20 cellular contexts compared by ENCODE assay signal in genomic region chr1:159900755-159901335, GRCh38. TPM values are rescaled to one million over a fixed set of nuclear protein-coding genes. Genes with fewer than 3 reads are reported as not detected.
DNase-seq lines count a peak whose midpoint lies in the region; ATAC-seq and TF ChIP-seq lines count a peak whose summit lies in the region.
"Had no signal": no experiment of that assay in that cellular context is flagged by ENCODE, and none has a peak within 500 bp of the region (broad histone marks: within the 10 kb centered on the region; RNA-seq: fewer than 3 reads in every experiment).

No MANE protein-coding gene starts in this region.

- H3K27ac Mint-ChIP-seq in stimulated activated effector memory CD8-positive, alpha-beta T cell treated with anti-CD3 and anti-CD28 coated beads, Interleukin-12 subunit alpha, Interleukin-12 subunit beta, amount 100 ng/mL, for 72 hours, result no peak overlapping the region
- H3K27ac Mint-ChIP-seq: activated CD4-positive, alpha-beta memory T cell treated with anti-CD3 and anti-CD28 coated beads, Interleukin-2, amount 10 ng/mL, durations not matched to agents 7 days and 5 days had no signal

- H3K27ac ChIP-seq in HEK293 (ENCODE audit: extremely low read depth, low read depth, low read length) (no peak overlapping the region), ascending aorta (peak overlapping the region; percentile 51 to 66), left lung (peak overlapping the region; percentile 28 to 78), thoracic aorta (peak overlapping the region; percentile 63 to 71)
- H3K27ac ChIP-seq: adrenal gland, uterus had no signal

- POLR2A ChIA-PET in HEK293 (lab: Yijun Ruan, JAX), result no interaction called here

- H3K36me3 ChIP-seq in HEK293 (ENCODE audit: control insufficient read depth in 2 of 2, insufficient read depth in 1 of 2, low read length in 2 of 2) (no peaks in the 10 kb centered on the region), ascending aorta (no peaks in the 10 kb centered on the region), left lung (no peaks in the 10 kb centered on the region), thoracic aorta (no peaks in the 10 kb centered on the region), BE2C (no peaks in the 10 kb centered on the region)
- H3K36me3 ChIP-seq: adrenal gland, heart left ventricle, uterus had no signal

- H3K27me3 ChIP-seq in ascending aorta, result no peaks in the 10 kb centered on the region
- H3K27me3 ChIP-seq in left lung, result no peaks in the 10 kb centered on the region
- H3K27me3 ChIP-seq in thoracic aorta (replicated peaks; ENCODE audit: insufficient read depth), result no peaks in the 10 kb centered on the region
- H3K27me3 ChIP-seq in BE2C, result no peaks in the 10 kb centered on the region
- H3K27me3 ChIP-seq: adrenal gland, heart left ventricle, uterus had no signal

- no peak overlapping the region for H3K4me3 Mint-ChIP-seq in stimulated activated effector memory CD8-positive, alpha-beta T cell treated with anti-CD3 and anti-CD28 coated beads, Interleukin-12 subunit alpha, Interleukin-12 subunit beta, amount 100 ng/mL, for 72 hours
- H3K4me3 Mint-ChIP-seq: activated CD4-positive, alpha-beta memory T cell treated with anti-CD3 and anti-CD28 coated beads, Interleukin-2, amount 10 ng/mL, durations not matched to agents 7 days and 5 days; naive thymus-derived CD8-positive, alpha-beta T cell had no signal

- peaks cover 5% of the 10 kb centered on the region for H3K4me1 Mint-ChIP-seq in stimulated activated effector memory CD8-positive, alpha-beta T cell treated with anti-CD3 and anti-CD28 coated beads, Interleukin-12 subunit alpha, Interleukin-12 subunit beta, amount 100 ng/mL, for 72 hours

- DNase-seq in ascending aorta (ENCODE audit: low spot score in 2 of 2) (no peak), left lung (no peak), thoracic aorta (ENCODE audit: low spot score) (no peak), NCI-H2196 treated with DMSO at 0.1 percent for 48 hours (lab: John Stamatoyannopoulos, UW; ENCODE audit: unreplicated experiment) (no peak), BE2C (no peak)
- DNase-seq in activated naive CD4-positive, alpha-beta T cell treated with Interleukin-2 at 50 U/mL for 16 hours, result no peak
- no peak for DNase-seq in stimulated activated effector memory CD8-positive, alpha-beta T cell treated with anti-CD3 and anti-CD28 coated beads, Interleukin-12 subunit alpha, Interleukin-12 subunit beta, amount 100 ng/mL, for 72 hours (ENCODE audit: low spot score in 2 of 2)
- DNase-seq: AML-193; naive thymus-derived CD8-positive, alpha-beta T cell; NCI-H345; stimulated activated CD4-positive, alpha-beta T cell treated with anti-CD3 and anti-CD28 coated beads, Interleukin-2, amount 100 ng/mL, for 48 hours had no signal

- ATAC-seq in left lung (no peak), thoracic aorta (ENCODE audit: insufficient number of reproducible peaks, low FRiP score, low read depth) (no peak)
- no peak for ATAC-seq in stimulated activated effector memory CD8-positive, alpha-beta T cell treated with anti-CD3 and anti-CD28 coated beads, Interleukin-12 subunit alpha, Interleukin-12 subunit beta, amount 100 ng/mL, for 72 hours
- ATAC-seq: naive thymus-derived CD8-positive, alpha-beta T cell; SK-N-SH treated with all-trans-retinoic acid at 6 μM for 48 hours had no signal

- H3K9me3 Mint-ChIP-seq in stimulated activated effector memory CD8-positive, alpha-beta T cell treated with anti-CD3 and anti-CD28 coated beads, Interleukin-12 subunit alpha, Interleukin-12 subunit beta, amount 100 ng/mL, for 72 hours, result no peaks in the 10 kb centered on the region
- H3K9me3 Mint-ChIP-seq: activated CD4-positive, alpha-beta memory T cell treated with anti-CD3 and anti-CD28 coated beads, Interleukin-2, amount 10 ng/mL, durations not matched to agents 7 days and 5 days had no signal

- H3K9me3 ChIP-seq in HEK293 (ENCODE audit: control insufficient read depth, insufficient read depth, low read depth, low read length), result no peaks in the 10 kb centered on the region
- H3K9me3 ChIP-seq in ascending aorta, result no peaks in the 10 kb centered on the region
- H3K9me3 ChIP-seq in left lung, result no peaks in the 10 kb centered on the region
- H3K9me3 ChIP-seq in thoracic aorta, result no peaks in the 10 kb centered on the region
- H3K9me3 ChIP-seq in BE2C, result no peaks in the 10 kb centered on the region
- H3K9me3 ChIP-seq: adrenal gland, uterus had no signal

- intact Hi-C loops in ascending aorta (cut with DNase I) (loop anchor here (1.0 to 2.0 kb wide), 2 partner anchors 24 to 120 kb away; partner anchors contain the start of genes DUSP23 and TAGLN2), left lung (cut with DNase I) (no loop called here)

- CTCF ChIA-PET in HEK293 (lab: Yijun Ruan, JAX), result interaction anchor here (0.6 to 1.8 kb wide), 4 partner anchors 9 to 124 kb away, joined by 3 to 11 read pairs (median 6); no protein-coding TSS in a partner anchor

- H3K4me1 ChIP-seq in HEK293 (ENCODE audit: control insufficient read depth, insufficient read depth, low read length) (no peaks in the 10 kb centered on the region), ascending aorta (peaks cover 3 to 10% of the 10 kb centered on the region in 2 donors), left lung (peaks cover 13 to 50% of the 10 kb centered on the region in 2 donors), thoracic aorta (ENCODE audit: control insufficient read depth in 1 of 2, low read depth in 2 of 2) (peaks cover 0 to 29% of the 10 kb centered on the region in 2 donors), BE2C (peaks cover 7% of the 10 kb centered on the region; the same call in 1 of the 2 replicates)
- H3K4me1 ChIP-seq: uterus had no signal

- no peak overlapping the region for H3K4me3 ChIP-seq in HEK293 (ENCODE audit: low read depth, low read length)
- H3K4me3 ChIP-seq in ascending aorta, result no peak overlapping the region
- H3K4me3 ChIP-seq in left lung, result no peak overlapping the region
- H3K4me3 ChIP-seq in thoracic aorta, result no peak overlapping the region
- H3K4me3 ChIP-seq in BE2C (ENCODE audit: low read depth, low read length), result no peak overlapping the region
- H3K4me3 ChIP-seq: adrenal gland, heart left ventricle, uterus had no signal

- TF ChIP-seq CTCF in HEK293 (tag by site-specific recombination; IDR thresholded peaks at IDR 0.05) (no peak), ascending aorta (IDR thresholded peaks at IDR 0.05) (no peak), left lung (IDR thresholded peaks at IDR 0.05) (no peak), thoracic aorta (IDR thresholded peaks at IDR 0.05) (no peak), BE2C (IDR thresholded peaks at IDR 0.05; ENCODE audit: low read depth, low read length) (no peak)

- H3K36me3 Mint-ChIP-seq in stimulated activated effector memory CD8-positive, alpha-beta T cell treated with anti-CD3 and anti-CD28 coated beads, Interleukin-12 subunit alpha, Interleukin-12 subunit beta, amount 100 ng/mL, for 72 hours, result no peaks in the 10 kb centered on the region
- H3K36me3 Mint-ChIP-seq: naive thymus-derived CD8-positive, alpha-beta T cell had no signal

TF ChIP-seq in HEK293, 187 proteins besides CTCF, POLR2A, EP300 and RAD21:
- TF ChIP-seq TRIM28 (IDR thresholded peaks at IDR 0.05; ENCODE audit: borderline replicate concordance, low read length) (peak; percentile 29; the same call in 1 of the 2 replicates), ZNF426 (tag by site-specific recombination; IDR thresholded peaks at IDR 0.05) (no peak), ZNF792 (tag by site-specific recombination; IDR thresholded peaks at IDR 0.05) (no peak)

RNA-seq across cellular contexts. Expression of gene CFAP45, which starts 0.9 kb away (rescaled TPM):
- total RNA-seq in ascending aorta (not detected), left lung (1 to 10 TPM; 1.1 to 4.7 TPM), thoracic aorta (1 to 10 TPM in 1 of 2 donors, under 1 TPM in 1; 0.95 to 2.1 TPM)
- 3.6 TPM for polyA plus RNA-seq in BE2C (2012; ENCODE audit: insufficient read depth, insufficient read length, low read depth)

RNA-seq across cellular contexts. Expression of gene TAGLN2, which starts 24.5 kb away (rescaled TPM):
- 363 TPM for total RNA-seq in ascending aorta
- 100 to 1,000 TPM; 565 to 617 TPM for total RNA-seq in left lung
- total RNA-seq in thoracic aorta, result 100 to 1,000 TPM; 298 to 352 TPM
- polyA plus RNA-seq in BE2C (2012; ENCODE audit: insufficient read depth, insufficient read length, low read depth), result 685 TPM

RNA-seq across cellular contexts. Expression of gene VSIG8, which starts 38.4 kb away (rescaled TPM):
- not detected for total RNA-seq in ascending aorta
- total RNA-seq in left lung, result not detected
- total RNA-seq in thoracic aorta, result not detected
- 0.60 TPM for polyA plus RNA-seq in BE2C (2012; ENCODE audit: insufficient read depth, insufficient read length, low read depth)
- total RNA-seq: activated CD4-positive, alpha-beta memory T cell treated with anti-CD3 and anti-CD28 coated beads, Interleukin-2, amount 10 ng/mL, durations not matched to agents 7 days and 5 days; heart left ventricle; left colon; naive thymus-derived CD8-positive, alpha-beta T cell; OCI-LY7; renal cortical epithelial cell had no signal
- polyA plus RNA-seq: naive thymus-derived CD8-positive, alpha-beta T cell had no signal

RNA-seq across cellular contexts. Expression of gene IGSF9, which starts 44.6 kb away (rescaled TPM):
- total RNA-seq in ascending aorta, result 0.11 TPM
- total RNA-seq in left lung, result 1 to 10 TPM; 2.8 to 3.0 TPM
- total RNA-seq in thoracic aorta, result under 1 TPM in 1 of 2 donors, not detected in 1; 0.99 TPM
- polyA plus RNA-seq in BE2C (2012; ENCODE audit: insufficient read depth, insufficient read length, low read depth), result 3.8 TPM
- total RNA-seq: activated CD4-positive, alpha-beta memory T cell treated with anti-CD3 and anti-CD28 coated beads, Interleukin-2, amount 10 ng/mL, durations not matched to agents 7 days and 5 days; OCI-LY7; renal cortical epithelial cell had no signal
- polyA plus RNA-seq: naive thymus-derived CD8-positive, alpha-beta T cell had no signal

RNA-seq across cellular contexts. Expression of gene SLAMF9, which starts 53.2 kb away (rescaled TPM):
- total RNA-seq in ascending aorta (not detected), left lung (not detected), thoracic aorta (not detected)
- not detected for polyA plus RNA-seq in BE2C (2012; ENCODE audit: insufficient read depth, insufficient read length, low read depth)
- total RNA-seq: activated CD4-positive, alpha-beta memory T cell treated with anti-CD3 and anti-CD28 coated beads, Interleukin-2, amount 10 ng/mL, durations not matched to agents 7 days and 5 days; adrenal gland; left colon; naive thymus-derived CD8-positive, alpha-beta T cell; OCI-LY7; renal cortical epithelial cell; uterus had no signal
- polyA plus RNA-seq: adrenal gland; naive thymus-derived CD8-positive, alpha-beta T cell had no signal
